ENCODE assay signal across 21 cellular contexts in genomic region chr7:129911790-129912189, GRCh38.
"Had no signal": no experiment of that assay in that cellular context is flagged by ENCODE, and none has a peak within 500 bp of the region (broad histone marks: within the 10 kb centered on the region; RNA-seq: fewer than 3 reads in every experiment).

No MANE protein-coding gene starts in this region.

- H3K9ac ChIP-seq: neural progenitor cell had no signal

- H3K4me3 Mint-ChIP-seq: activated CD4-positive, alpha-beta T cell treated with anti-CD3 and anti-CD28 coated beads, Interleukin-2, amount 10 ng/mL, durations not matched to agents 24 days and 14 days; activated CD8-positive, alpha-beta T cell treated with anti-CD3 and anti-CD28 coated beads for 36 hours; activated naive CD4-positive, alpha-beta T cell treated with anti-CD3 and anti-CD28 coated beads, Interleukin-2, amount 50 U/mL, for 24 hours; mesothelial cell of epicardium; neural progenitor cell had no signal

- H3K27me3 ChIP-seq: neural progenitor cell, stomach, vagina had no signal

- H3K27ac ChIP-seq: neural progenitor cell, psoas muscle, skin epidermis, stomach, vagina had no signal

- H3K4me2 ChIP-seq: neural progenitor cell had no signal

- ATAC-seq: activated CD8-positive, alpha-beta T cell treated with anti-CD3 and anti-CD28 coated beads for 36 hours; left lobe of liver; psoas muscle; right cardiac atrium had no signal

- H3K9me3 ChIP-seq: psoas muscle, stomach, vagina had no signal

- H3K4me3 ChIP-seq: neural progenitor cell, psoas muscle, skin epidermis, stomach, vagina had no signal

- H2AFZ ChIP-seq: neural progenitor cell had no signal

- DNase-seq: activated CD4-positive, alpha-beta T cell treated with anti-CD3 and anti-CD28 coated beads, Interleukin-2, amount 10 ng/mL, durations not matched to agents 24 days and 14 days; activated CD4-positive, CD25-positive, alpha-beta regulatory T cell; activated CD8-positive, alpha-beta T cell treated with anti-CD3 and anti-CD28 coated beads for 36 hours; activated effector memory CD4-positive, alpha-beta T cell treated with anti-CD3 and anti-CD28 coated beads, Interleukin-2, amount 50 U/mL, for 16 hours; activated T-cell treated with anti-CD3 and anti-CD28 coated beads, Interleukin-2, amount 50 U/mL, for 1 hour; amniotic stem cell; erythroblast; hypothalamus; kidney; psoas muscle; right cardiac atrium; stimulated activated CD4-positive, alpha-beta T cell treated with anti-CD3 and anti-CD28 coated beads, Interleukin-4, amount 100 ng/mL, for 1 hour; stomach; T-helper 9 cell had no signal

- H3K36me3 ChIP-seq: neural progenitor cell, vagina had no signal

- H3K27ac Mint-ChIP-seq: activated CD4-positive, alpha-beta T cell treated with anti-CD3 and anti-CD28 coated beads, Interleukin-2, amount 10 ng/mL, durations not matched to agents 24 days and 14 days; activated CD8-positive, alpha-beta T cell treated with anti-CD3 and anti-CD28 coated beads for 36 hours; activated naive CD4-positive, alpha-beta T cell treated with anti-CD3 and anti-CD28 coated beads, Interleukin-2, amount 50 U/mL, for 24 hours; mesothelial cell of epicardium; neural progenitor cell had no signal

- H3K27me3 Mint-ChIP-seq: activated CD4-positive, alpha-beta T cell treated with anti-CD3 and anti-CD28 coated beads, Interleukin-2, amount 10 ng/mL, durations not matched to agents 24 days and 14 days; activated CD8-positive, alpha-beta T cell treated with anti-CD3 and anti-CD28 coated beads for 36 hours; activated naive CD4-positive, alpha-beta T cell treated with anti-CD3 and anti-CD28 coated beads, Interleukin-2, amount 50 U/mL, for 24 hours had no signal

- FAIRE-seq: frontal cortex, kidney had no signal

- H3K9me3 Mint-ChIP-seq: activated CD8-positive, alpha-beta T cell treated with anti-CD3 and anti-CD28 coated beads for 36 hours; activated naive CD4-positive, alpha-beta T cell treated with anti-CD3 and anti-CD28 coated beads, Interleukin-2, amount 50 U/mL, for 24 hours; mesothelial cell of epicardium; neural progenitor cell had no signal
